In genomic region chr4:151257704-151258103, GRCh38 we compare ENCODE assay signal across 1 cellular context.
TF ChIP-seq lines count a peak whose summit lies in the region.

No MANE protein-coding gene starts in this region.

TF ChIP-seq in WTC11, 78 proteins besides CTCF, POLR2A, EP300 and RAD21 (continued from another document):
- TF ChIP-seq ARID4B (CRISPR knock-in tag; IDR thresholded peaks at IDR 0.05; ENCODE audit: borderline replicate concordance) (no peak), SOX15 (CRISPR knock-in tag; IDR thresholded peaks at IDR 0.05) (no peak)
